Comparison of ENCODE assay signal across 8 cellular contexts in genomic region chr1:226940806-226941067, GRCh38. TPM values are rescaled to one million over a fixed set of nuclear protein-coding genes. Genes with fewer than 3 reads are reported as not detected.
DNase-seq lines count a peak whose midpoint lies in the region; ATAC-seq, FAIRE-seq and TF ChIP-seq lines count a peak whose summit lies in the region.

No MANE protein-coding gene starts in this region.

- ATAC-seq in CD4-positive, alpha-beta T cell (ENCODE audit: poor library complexity), result no peak

- H3K36me3 Mint-ChIP-seq in CD4-positive, alpha-beta T cell (ENCODE audit: low read depth), result peaks cover 21% of the 10 kb centered on the region
- H3K36me3 Mint-ChIP-seq in endothelial cell (ENCODE audit: low read depth, unreplicated experiment), result peaks cover 9% of the 10 kb centered on the region

- POLR2A ChIA-PET in CD4-positive, alpha-beta T cell (lab: Charles Lee), result interaction anchor here (0.5 to 2.9 kb wide), 15 partner anchors 9 to 1546 kb away, joined by 3 to 53 read pairs (median 5); partner anchors contain the start of genes CDC42BPA, H3-3A, ITPKB and LBR
- POLR2A ChIA-PET in OCI-LY7 (lab: Charles Lee), result interaction anchor here (0.9 kb wide), 1 partner anchor 58 kb away, joined by 7 read pairs; no protein-coding TSS in a partner anchor

- peak overlapping the region; percentile 95 for H3K4me2 ChIP-seq in OCI-LY7 (ENCODE audit: low read length)

- no peaks in the 10 kb centered on the region for H3K27me3 Mint-ChIP-seq in CD4-positive, alpha-beta T cell
- H3K27me3 Mint-ChIP-seq in endothelial cell (ENCODE audit: unreplicated experiment), result peaks cover 20% of the 10 kb centered on the region

- no peak for TF ChIP-seq CTCF in CD4-positive, alpha-beta T cell (IDR thresholded peaks at IDR 0.05)
- TF ChIP-seq CTCF in OCI-LY7 (conservative IDR thresholded peaks at IDR 0.05; ENCODE audit: low read length), result no peak
- TF ChIP-seq CTCF in endothelial cell (IDR thresholded peaks at IDR 0.05; ENCODE audit: unreplicated experiment), result no peak
- TF ChIP-seq CTCF in neutrophil (IDR thresholded peaks at IDR 0.05), result no peak
- TF ChIP-seq CTCF in D721Med (IDR thresholded peaks at IDR 0.05; ENCODE audit: insufficient read depth, missing control alignments), result no peak

- H3K79me2 ChIP-seq in OCI-LY7 (ENCODE audit: insufficient read depth, low read depth, low read length), result no peaks in the 10 kb centered on the region

- H2AFZ ChIP-seq in OCI-LY7 (ENCODE audit: low read length), result peak overlapping the region; percentile 74; the same call in 1 of the 2 replicates

- BruUV-seq in OCI-LY7 (replicated peaks; lab: Mats Ljungman, UMichigan), result no TSS peak

- H3K27ac Mint-ChIP-seq in CD4-positive, alpha-beta T cell, result peak overlapping the region; percentile 95
- no peak overlapping the region for H3K27ac Mint-ChIP-seq in endothelial cell (ENCODE audit: unreplicated experiment)

- H4K20me1 ChIP-seq in OCI-LY7 (ENCODE audit: insufficient read depth, low read length), result no peaks in the 10 kb centered on the region

- H3K4me3 Mint-ChIP-seq in CD4-positive, alpha-beta T cell, result peak overlapping the region; percentile 91
- peak overlapping the region; percentile 85 for H3K4me3 Mint-ChIP-seq in endothelial cell (ENCODE audit: unreplicated experiment)

- CTCF ChIA-PET in CD4-positive, alpha-beta T cell (lab: Charles Lee), result interaction anchor here (1.2 kb wide), 1 partner anchor 533 kb away, joined by 5 read pairs; the partner anchor contains the start of gene PARP1
- CTCF ChIA-PET in OCI-LY7 (lab: Charles Lee; ENCODE audit: unreplicated experiment), result no interaction called here

- no peaks in the 10 kb centered on the region for H3K9me2 ChIP-seq in OCI-LY7 (ENCODE audit: insufficient read depth, low read length)

- H3K4me1 ChIP-seq in OCI-LY7 (ENCODE audit: insufficient read depth, low read length, poor library complexity, severe bottlenecking) (peaks cover 26% of the 10 kb centered on the region), neutrophil (ENCODE audit: control insufficient read depth in 1 of 2, insufficient read depth in 1 of 2, low read depth in 1 of 2, low read length in 1 of 2) (peaks cover 23 to 25% of the 10 kb centered on the region in 2 experiments)

- H3K27me3 ChIP-seq in CD4-positive, alpha-beta T cell (ENCODE audit: control insufficient read depth, insufficient read depth, low read length), result no peaks in the 10 kb centered on the region
- H3K27me3 ChIP-seq in neutrophil, result no peaks in the 10 kb centered on the region

- no peaks in the 10 kb centered on the region for H3K9me3 ChIP-seq in CD4-positive, alpha-beta T cell (ENCODE audit: control insufficient read depth, low read length)
- H3K9me3 ChIP-seq in OCI-LY7 (ENCODE audit: low read length) (0 out of 2 replicates have a peak, but pooled peaks cover 2% of the 10 kb centered on the region), neutrophil (no peaks in the 10 kb centered on the region)

- intact Hi-C loops in CD4-positive, alpha-beta T cell (cut with DNase I, micrococcal nuclease), result loop anchor here (1.0 to 10.0 kb wide), 2 partner anchors 314 to 1144 kb away; partner anchors contain the start of gene ARF1 (in 1 of the 2)
- intact Hi-C loops in OCI-LY7 (cut with micrococcal nuclease; ENCODE audit: unreplicated experiment), result loop anchor here (5.0 kb wide), 1 partner anchor 308 kb away; no protein-coding TSS in a partner anchor

- FAIRE-seq in D721Med (lab: Jason Lieb, UNC), result no peak

- H3K4me1 Mint-ChIP-seq in CD4-positive, alpha-beta T cell (ENCODE audit: low read depth), result peaks cover 73% of the 10 kb centered on the region
- peaks cover 53% of the 10 kb centered on the region for H3K4me1 Mint-ChIP-seq in endothelial cell (ENCODE audit: unreplicated experiment)

- no peak for DNase-seq in CD4-positive, alpha-beta T cell
- no peak for DNase-seq in OCI-LY7 (ENCODE audit: low spot score)
- DNase-seq in endothelial cell (ENCODE audit: low spot score), result no peak
- DNase-seq in D721Med (ENCODE audit: insufficient read length, low spot score), result no peak
- no peak for DNase-seq in NCI-H345 treated with DMSO at 0.1 percent for 48 hours (lab: John Stamatoyannopoulos, UW; ENCODE audit: unreplicated experiment)
- no peak for DNase-seq in SHP77 (lab: John Stamatoyannopoulos, UW)
- DNase-seq in NCI-H510A (lab: John Stamatoyannopoulos, UW), result no peak

- H3K36me3 ChIP-seq in OCI-LY7 (ENCODE audit: insufficient read depth, low read length) (no peaks in the 10 kb centered on the region), neutrophil (no peaks in the 10 kb centered on the region)

- no peaks in the 10 kb centered on the region for H3K9me3 Mint-ChIP-seq in CD4-positive, alpha-beta T cell
- H3K9me3 Mint-ChIP-seq in endothelial cell (ENCODE audit: unreplicated experiment), result no peaks in the 10 kb centered on the region

- H3K4me3 ChIP-seq in OCI-LY7 (ENCODE audit: low read depth, low read length, poor library complexity, severe bottlenecking) (peak overlapping the region; percentile 83), neutrophil (ENCODE audit: low read depth in 1 of 2, low read length in 1 of 2) (peak overlapping the region; percentile 75 to 76)

- H3K27ac ChIP-seq in CD4-positive, alpha-beta T cell (ENCODE audit: low read depth, low read length), result peak overlapping the region; percentile 98
- H3K27ac ChIP-seq in OCI-LY7 (ENCODE audit: low read depth, low read length, poor library complexity, severe bottlenecking) (no peak overlapping the region), neutrophil (peak overlapping the region; percentile 98)

RNA-seq across cellular contexts. Expression of gene COQ8A, which starts 0.6 kb away (rescaled TPM):
- total RNA-seq in CD4-positive, alpha-beta T cell, result 10 to 100 TPM; 55.0 to 56.0 TPM
- total RNA-seq in OCI-LY7 (2014; rRNA removed; shearing (Covaris generic)), result 14.2 and 19.4 TPM in 2 replicates
- 19.6 and 22.7 TPM in 2 replicates for total RNA-seq in OCI-LY7 (2022)
- total RNA-seq in endothelial cell (ENCODE audit: unreplicated experiment), result 22.7 TPM
